Comparison of ENCODE assay signal across 9 cellular contexts in genomic region chr6:5085638-5086293, GRCh38. TPM values are rescaled to one million over a fixed set of nuclear protein-coding genes. Genes with fewer than 3 reads are reported as not detected.
DNase-seq lines count a peak whose midpoint lies in the region; ATAC-seq and TF ChIP-seq lines count a peak whose summit lies in the region.
"Had no signal": no experiment of that assay in that cellular context is flagged by ENCODE, and none has a peak within 500 bp of the region (broad histone marks: within the 10 kb centered on the region; RNA-seq: fewer than 3 reads in every experiment).

No MANE protein-coding gene starts in this region.

- ATAC-seq in esophagus mucosa (peak; percentile 31), GM18519 (IDR thresholded peaks at IDR 0.05; ENCODE audit: low FRiP score, unreplicated experiment) (no peak)

- CTCF ChIA-PET in PC-9 (lab: Charles Lee) = interaction anchor here (0.6 kb wide), 1 partner anchor 24 kb away, joined by 16 read pairs; no protein-coding TSS in a partner anchor

- no peaks in the 10 kb centered on the region for H3K4me1 ChIP-seq in H9 (ENCODE audit: insufficient read depth, low read length)
- H3K4me1 ChIP-seq in PC-9 (replicated peaks; ENCODE audit: insufficient read depth) = peaks cover 16% of the 10 kb centered on the region

- H3K9ac ChIP-seq in H9 (ENCODE audit: extremely low read depth, insufficient read length, low read length) = no peak overlapping the region

- H3K27ac ChIP-seq in H9 (ENCODE audit: insufficient read length, low read depth, low read length) (no peak overlapping the region), PC-9 (no peak overlapping the region)

- H3K27ac Mint-ChIP-seq in H9 (no peak overlapping the region), nephron progenitor cell (no peak overlapping the region)
- H3K27ac Mint-ChIP-seq: natural killer cell treated with Interleukin-12 subunit alpha and Interleukin-12 subunit beta and Interleukin-15 and Interleukin-18, amount 100 ng/mL, for 72 hours had no signal

- peak; percentile 14 for DNase-seq in DMS 273 treated with DMSO at 0.1 percent for 48 hours (lab: John Stamatoyannopoulos, UW)
- DNase-seq in H9 = peak; percentile 65
- peak in 1 of 2 experiments; percentile 44 for DNase-seq in PC-9
- peak; percentile 74 for DNase-seq in nephron progenitor cell
- no peak for DNase-seq in cerebellar nuclear complex (lab: John Stamatoyannopoulos, UW)
- no peak for DNase-seq in stimulated activated naive CD4-positive, alpha-beta T cell (lab: John Stamatoyannopoulos, UW)

- no peaks in the 10 kb centered on the region for H3K9me3 ChIP-seq in H9 (ENCODE audit: control insufficient read depth, low read depth, low read length)
- no peaks in the 10 kb centered on the region for H3K9me3 ChIP-seq in PC-9 (ENCODE audit: insufficient read depth, low read depth)

- peaks cover 23% of the 10 kb centered on the region for H3K23me2 ChIP-seq in H9 (ENCODE audit: insufficient read length, low read depth, low read length, poor library complexity, severe bottlenecking)

- no peak overlapping the region for H2BK12ac ChIP-seq in H9 (ENCODE audit: insufficient read length, low read depth, low read length)

- H3F3A ChIP-seq in PC-9 (ENCODE audit: insufficient read depth, low read depth) = peaks cover 11% of the 10 kb centered on the region

- H3K18ac ChIP-seq in H9 (ENCODE audit: insufficient read length, low read depth, low read length) = no peak overlapping the region

- H3K9me2 ChIP-seq in PC-9 (ENCODE audit: insufficient read depth) = no peaks in the 10 kb centered on the region

- peak overlapping the region; percentile 78 for H3K14ac ChIP-seq in H9 (ENCODE audit: insufficient read depth, low read length)

- no CpG with 5 or more reads among the region's 75 CpGs for WGBS in H9 (ENCODE audit: extremely low coverage, insufficient read length, low lambda C conversion rate)

- H3K4me3 Mint-ChIP-seq in H9 = peak overlapping the region; percentile 56 to 62
- peak overlapping the region; percentile 74 for H3K4me3 Mint-ChIP-seq in nephron progenitor cell
- H3K4me3 Mint-ChIP-seq: natural killer cell treated with Interleukin-12 subunit alpha and Interleukin-12 subunit beta and Interleukin-15 and Interleukin-18, amount 100 ng/mL, for 72 hours had no signal

- H2BK5ac ChIP-seq in H9 (ENCODE audit: insufficient read length, low read length) = no peak overlapping the region

- H3K4me1 Mint-ChIP-seq in H9 (peaks cover 11 to 12% of the 10 kb centered on the region in 2 experiments), nephron progenitor cell (peaks cover 18% of the 10 kb centered on the region)

- H3K79me2 ChIP-seq in H9 (ENCODE audit: insufficient read depth, low read length) (no peaks in the 10 kb centered on the region), PC-9 (ENCODE audit: low read depth) (no peaks in the 10 kb centered on the region)

- no peak overlapping the region for H2BK15ac ChIP-seq in H9 (ENCODE audit: low read depth, low read length)

- H3K79me1 ChIP-seq in H9 (ENCODE audit: insufficient read depth, low read depth, low read length, poor library complexity, severe bottlenecking) = no peaks in the 10 kb centered on the region

- H3K27me3 Mint-ChIP-seq in H9 (ENCODE audit: low read depth) (peaks cover 85% of the 10 kb centered on the region), nephron progenitor cell (ENCODE audit: low read depth, poor library complexity) (peaks cover 79% of the 10 kb centered on the region)

- TF ChIP-seq CTCF in H9 (conservative IDR thresholded peaks at IDR 0.05) = no peak
- no peak for TF ChIP-seq CTCF in PC-9 (conservative IDR thresholded peaks at IDR 0.05)
- TF ChIP-seq CTCF in nephron progenitor cell (IDR thresholded peaks at IDR 0.05) = no peak

- H4K8ac ChIP-seq in H9 (replicated peaks; ENCODE audit: insufficient read length, low read depth, low read length) = no peak overlapping the region

- no peak overlapping the region for H2BK20ac ChIP-seq in H9 (ENCODE audit: low read depth, low read length, poor library complexity, severe bottlenecking)

- peaks cover 29% of the 10 kb centered on the region; the same call in 1 of the 2 replicates for H3K27me3 ChIP-seq in H9 (ENCODE audit: insufficient read depth, low read length)
- no peaks in the 10 kb centered on the region for H3K27me3 ChIP-seq in PC-9 (ENCODE audit: insufficient read depth, low read depth)

- H4K5ac ChIP-seq in H9 (ENCODE audit: insufficient read length, low read depth, low read length) = no peak overlapping the region

- H3K36me3 ChIP-seq in PC-9 (ENCODE audit: low read depth) = no peaks in the 10 kb centered on the region

- POLR2A ChIA-PET in PC-9 (lab: Charles Lee; ENCODE audit: unreplicated experiment) = no interaction called here

- no peak overlapping the region for H3K4ac ChIP-seq in H9 (ENCODE audit: low read depth, low read length)

- no peak overlapping the region for H3T11ph ChIP-seq in H9 (ENCODE audit: low read length)

- H3K23ac ChIP-seq in H9 (ENCODE audit: insufficient read length, low read depth, low read length) = no peak overlapping the region

- H2AK5ac ChIP-seq in H9 (ENCODE audit: insufficient read length, low read length) = no peak overlapping the region

- BruUV-seq in PC-9 (replicated peaks; lab: Mats Ljungman, UMichigan) = no TSS peak

- intact Hi-C loops in PC-9 (cut with micrococcal nuclease; ENCODE audit: unreplicated experiment) = no loop called here

- H2AFZ ChIP-seq in H9 (ENCODE audit: low read length) (no peak overlapping the region), PC-9 (peak overlapping the region; percentile 91)

- H4K20me1 ChIP-seq in H9 (ENCODE audit: control insufficient read depth, insufficient read depth, insufficient read length) (no peaks in the 10 kb centered on the region), PC-9 (ENCODE audit: insufficient read depth) (no peaks in the 10 kb centered on the region)

- no peak overlapping the region for H2BK120ac ChIP-seq in H9 (ENCODE audit: low read depth, low read length, poor library complexity, severe bottlenecking)

- H3K4me2 ChIP-seq in H9 (ENCODE audit: insufficient read depth, insufficient read length, low read length) = peak overlapping the region; percentile 62
- peak overlapping the region; percentile 82 for H3K4me2 ChIP-seq in PC-9

- H3K9me3 Mint-ChIP-seq in H9 (peaks cover 2 to 8% of the 10 kb centered on the region in 2 experiments; a peak in 2 of 5 replicates), nephron progenitor cell (no peaks in the 10 kb centered on the region)
- H3K9me3 Mint-ChIP-seq: natural killer cell treated with Interleukin-12 subunit alpha and Interleukin-12 subunit beta and Interleukin-15 and Interleukin-18, amount 100 ng/mL, for 72 hours had no signal

- H4K91ac ChIP-seq in H9 (ENCODE audit: insufficient read length, low read depth, low read length) = no peak overlapping the region

- H3K36me3 Mint-ChIP-seq in H9 (ENCODE audit: insufficient read depth in 1 of 3, low read depth in 3 of 3) (peaks cover 0 to 4% (median 0%) of the 10 kb centered on the region in 3 experiments; a peak in 1 of 7 replicates), nephron progenitor cell (ENCODE audit: low read depth) (no peaks in the 10 kb centered on the region)
- H3K36me3 Mint-ChIP-seq: natural killer cell treated with Interleukin-12 subunit alpha and Interleukin-12 subunit beta and Interleukin-15 and Interleukin-18, amount 100 ng/mL, for 72 hours had no signal

- peak overlapping the region; percentile 76 for H3K4me3 ChIP-seq in PC-9

- H3K56ac ChIP-seq in H9 (ENCODE audit: insufficient read length, low read depth, low read length) = no peak overlapping the region

RNA-seq across cellular contexts. Expression of gene PPP1R3G, which starts 0.6 kb away (rescaled TPM):
- total RNA-seq in H9 (2021) = not detected in 2 replicates
- 1.1 and 1.4 TPM in 2 replicates for total RNA-seq in PC-9 (2021)
- 2.0 TPM for total RNA-seq in esophagus mucosa

Comparison
In these comparisons a context has a peak if more than half of its experiments do, and no peak if none do; other contexts are left out.
1. DNase-seq: peak in DMS 273 treated with DMSO at 0.1 percent for 48 hours (single experiment), H9 (single experiment) and nephron progenitor cell (single experiment); none in cerebellar nuclear complex (0 of 2) and stimulated activated naive CD4-positive, alpha-beta T cell (0 of 6).